Comparison of ENCODE assay signal across 20 cellular contexts in the genomic region with DNA sequence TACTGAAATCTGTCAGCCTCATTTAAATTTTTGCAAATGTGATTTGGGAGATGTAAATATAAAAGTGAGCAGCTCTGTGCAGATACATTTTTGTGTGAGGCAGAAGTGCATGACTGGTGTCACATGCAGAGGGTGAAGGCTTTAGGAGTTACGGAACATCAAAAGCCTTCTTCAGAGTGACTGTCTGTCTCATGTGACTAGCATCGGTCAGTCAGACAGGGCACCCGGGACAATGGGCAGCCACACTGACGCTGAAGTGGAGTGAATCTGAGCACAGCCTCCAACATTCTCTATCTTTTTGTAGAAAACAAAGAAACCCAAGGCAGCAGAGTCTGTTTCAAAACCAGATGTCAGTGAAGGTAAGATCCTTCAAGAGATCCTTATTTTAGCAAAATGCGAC. TPM values are rescaled to one million over a fixed set of nuclear protein-coding genes. Genes with fewer than 3 reads are reported as not detected.
"Had no signal": no experiment of that assay in that cellular context is flagged by ENCODE, and none has a peak within 500 bp of the region (broad histone marks: within the 10 kb centered on the region; RNA-seq: fewer than 3 reads in every experiment).

No MANE protein-coding gene starts in this region.

- DNase-seq: activated CD4-positive, alpha-beta memory T cell treated with anti-CD3 and anti-CD28 coated beads, Interleukin-2, amount 10 ng/mL, durations not matched to agents 7 days and 5 days; activated CD4-positive, alpha-beta T cell treated with anti-CD3 and anti-CD28 coated beads for 36 hours; activated gamma-delta T cell treated with Interleukin-2 at 50 U/mL for 16 hours; activated naive CD8-positive, alpha-beta T cell treated with anti-CD3 and anti-CD28 coated beads for 36 hours; cortex of kidney; effector memory CD8-positive, alpha-beta T cell; gastrocnemius medialis; kidney; left ventricle myocardium inferior; nephron progenitor cell; psoas muscle had no signal

- H3K27ac ChIP-seq: gastrocnemius medialis, hepatocyte, left ventricle myocardium inferior, psoas muscle had no signal

- H3K4me1 Mint-ChIP-seq: activated CD4-positive, alpha-beta T cell treated with anti-CD3 and anti-CD28 coated beads for 36 hours; activated naive CD8-positive, alpha-beta T cell treated with anti-CD3 and anti-CD28 coated beads for 36 hours; central memory CD8-positive, alpha-beta T cell; memory B cell; stimulated activated memory B cell treated with anti-CD40 and anti-IgM and Interleukin-4, amounts not matched to agents 10 μg/mL and 1 μg/mL and 100 μg/mL, for 72 hours had no signal

- H3K4me3 Mint-ChIP-seq: activated CD4-positive, alpha-beta memory T cell treated with anti-CD3 and anti-CD28 coated beads, Interleukin-2, amount 10 ng/mL, durations not matched to agents 7 days and 5 days; activated CD4-positive, alpha-beta T cell treated with anti-CD3 and anti-CD28 coated beads for 36 hours; activated naive CD8-positive, alpha-beta T cell treated with anti-CD3 and anti-CD28 coated beads for 36 hours; brain; central memory CD8-positive, alpha-beta T cell; effector memory CD8-positive, alpha-beta T cell; memory B cell; nephron progenitor cell; stimulated activated memory B cell treated with anti-CD40 and anti-IgM and Interleukin-4, amounts not matched to agents 10 μg/mL and 1 μg/mL and 100 μg/mL, for 72 hours; type B pancreatic cell had no signal

- H3K27me3 Mint-ChIP-seq: activated CD4-positive, alpha-beta memory T cell treated with anti-CD3 and anti-CD28 coated beads, Interleukin-2, amount 10 ng/mL, durations not matched to agents 7 days and 5 days; activated CD4-positive, alpha-beta T cell treated with anti-CD3 and anti-CD28 coated beads for 36 hours; activated naive CD8-positive, alpha-beta T cell treated with anti-CD3 and anti-CD28 coated beads for 36 hours; brain; central memory CD8-positive, alpha-beta T cell; effector memory CD8-positive, alpha-beta T cell; memory B cell; stimulated activated memory B cell treated with anti-CD40 and anti-IgM and Interleukin-4, amounts not matched to agents 10 μg/mL and 1 μg/mL and 100 μg/mL, for 72 hours; type B pancreatic cell had no signal

- H3K27ac Mint-ChIP-seq: activated CD4-positive, alpha-beta memory T cell treated with anti-CD3 and anti-CD28 coated beads, Interleukin-2, amount 10 ng/mL, durations not matched to agents 7 days and 5 days; activated CD4-positive, alpha-beta T cell treated with anti-CD3 and anti-CD28 coated beads for 36 hours; activated naive CD8-positive, alpha-beta T cell treated with anti-CD3 and anti-CD28 coated beads for 36 hours; effector memory CD8-positive, alpha-beta T cell; memory B cell; nephron progenitor cell; stimulated activated memory B cell treated with anti-CD40 and anti-IgM and Interleukin-4, amounts not matched to agents 10 μg/mL and 1 μg/mL and 100 μg/mL, for 72 hours; type B pancreatic cell had no signal

RNA-seq across cellular contexts. Expression of gene FAM209A, which starts 7.9 kb away (rescaled TPM):
- total RNA-seq: fibroblast of lung, gastrocnemius medialis, hepatocyte, left ventricle myocardium inferior, sciatic nerve had no signal
- polyA plus RNA-seq: hepatocyte had no signal

RNA-seq across cellular contexts. Expression of gene FAM209B, which starts 16.4 kb away (rescaled TPM):
- total RNA-seq: fibroblast of lung, gastrocnemius medialis, hepatocyte, kidney, sciatic nerve, subcutaneous adipose tissue had no signal
- polyA plus RNA-seq: hepatocyte had no signal
